In the genomic region with DNA sequence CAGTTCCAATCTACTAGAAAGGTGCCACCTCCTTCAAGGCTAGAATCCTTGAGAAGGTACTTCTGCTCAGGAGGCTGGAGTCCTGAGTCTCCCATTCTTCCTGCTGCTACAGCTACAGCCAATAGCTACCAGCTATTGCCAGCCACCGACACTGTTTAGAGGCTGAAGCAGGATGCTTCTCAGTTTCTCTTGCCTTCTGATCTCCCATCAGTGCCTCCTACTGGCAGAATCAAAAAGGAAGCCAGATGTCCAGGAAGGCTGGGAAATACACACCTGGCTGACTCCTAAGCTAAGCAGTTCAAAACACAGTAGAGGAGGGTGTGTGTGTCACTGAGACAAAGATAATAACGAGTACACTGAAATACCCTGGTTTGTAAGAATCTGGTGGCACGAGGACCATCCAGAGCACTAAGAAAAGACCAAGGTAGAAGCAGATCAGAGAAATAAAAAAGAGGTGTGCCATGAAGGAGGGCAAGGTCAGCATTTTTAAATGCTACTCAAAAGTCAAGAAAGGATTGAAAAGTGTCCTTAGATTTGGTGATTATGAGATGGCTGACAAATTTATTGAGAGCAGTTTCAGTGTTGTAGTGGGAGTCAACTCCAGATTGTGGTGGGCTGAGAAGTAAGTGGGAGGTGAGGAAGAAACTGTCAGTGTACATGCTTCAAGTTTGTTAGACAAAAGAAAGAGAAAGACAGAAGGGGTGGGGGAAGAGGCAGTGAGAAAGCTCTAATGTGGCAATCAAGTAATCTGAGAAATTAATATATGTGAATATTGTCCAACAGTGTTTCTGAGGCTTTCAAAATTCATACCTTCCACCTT, we compare ENCODE assay signal across 7 cellular contexts. TPM values are rescaled to one million over a fixed set of nuclear protein-coding genes. Genes with fewer than 3 reads are reported as not detected.
DNase-seq lines count a peak whose midpoint lies in the region; TF ChIP-seq lines count a peak whose summit lies in the region.

No MANE protein-coding gene starts in this region.

- H3F3A ChIP-seq in neural progenitor cell (ENCODE audit: low read depth): no peaks in the 10 kb centered on the region

- H3K9me3 ChIP-seq in Karpas-422 (ENCODE audit: low read length) (no peaks in the 10 kb centered on the region), neural progenitor cell (ENCODE audit: low read depth) (no peaks in the 10 kb centered on the region)

- H3K27me3 Mint-ChIP-seq in brain (peaks cover 21% of the 10 kb centered on the region), neural progenitor cell (ENCODE audit: insufficient read depth, low read depth) (peaks cover 2% of the 10 kb centered on the region)

- no peaks in the 10 kb centered on the region for H3K9me2 ChIP-seq in Karpas-422 (replicated peaks; ENCODE audit: insufficient read depth, low read length)

- H3K4me1 ChIP-seq in Karpas-422 (ENCODE audit: low read length): peaks cover 78% of the 10 kb centered on the region
- H3K4me1 ChIP-seq in neural progenitor cell: no peaks in the 10 kb centered on the region

- H3K9me3 Mint-ChIP-seq in brain (no peaks in the 10 kb centered on the region), neural progenitor cell (no peaks in the 10 kb centered on the region)

- H3K27ac ChIP-seq in Karpas-422 (ENCODE audit: low read length) (peak overlapping the region; percentile 96), neural progenitor cell (no peak overlapping the region)

- H3K27me3 ChIP-seq in Karpas-422 (ENCODE audit: low read length) (no peaks in the 10 kb centered on the region), neural progenitor cell (no peaks in the 10 kb centered on the region)

- H3K4me2 ChIP-seq in Karpas-422 (ENCODE audit: low read depth, low read length, poor library complexity, severe bottlenecking): peak overlapping the region; percentile 62
- H3K4me2 ChIP-seq in neural progenitor cell: no peak overlapping the region

- H3K4me1 Mint-ChIP-seq in brain (peaks cover 7% of the 10 kb centered on the region), neural progenitor cell (peaks cover 4% of the 10 kb centered on the region)

- H3K36me3 ChIP-seq in Karpas-422 (ENCODE audit: insufficient read depth, low read length): no peaks in the 10 kb centered on the region
- H3K36me3 ChIP-seq in neural progenitor cell: no peaks in the 10 kb centered on the region

- H3K4me3 ChIP-seq in Karpas-422 (ENCODE audit: low read length) (peak overlapping the region; percentile 49), neural progenitor cell (no peak overlapping the region)

- DNase-seq in ELR (ENCODE audit: low read depth) (peak; percentile 33), Karpas-422 (peak; percentile 83), neural progenitor cell (ENCODE audit: low spot score) (peak; percentile 75), HT-29 (ENCODE audit: low spot score) (no peak), NCI-H2107 treated with DMSO at 0.1 percent for 48 hours (lab: John Stamatoyannopoulos, UW; ENCODE audit: unreplicated experiment) (no peak), posterior vena cava (ENCODE audit: low spot score) (no peak)

- H4K20me1 ChIP-seq in Karpas-422 (ENCODE audit: insufficient read depth, low read depth, low read length) (no peaks in the 10 kb centered on the region), neural progenitor cell (ENCODE audit: low read depth) (no peaks in the 10 kb centered on the region)

- H3K27ac Mint-ChIP-seq in brain: no peak overlapping the region
- no peak overlapping the region for H3K27ac Mint-ChIP-seq in neural progenitor cell

- H3K36me3 Mint-ChIP-seq in brain (no peaks in the 10 kb centered on the region), neural progenitor cell (no peaks in the 10 kb centered on the region)

- TF ChIP-seq CTCF in brain (conservative IDR thresholded peaks at IDR 0.05) (peak; percentile 15 to 33), neural progenitor cell (IDR thresholded peaks at IDR 0.05) (peak; percentile 63)

- H3K9ac ChIP-seq in Karpas-422 (ENCODE audit: low read length) (peak overlapping the region; percentile 63), neural progenitor cell (no peak overlapping the region)

- intact Hi-C loops in posterior vena cava (cut with DNase I): no loop called here

- peaks cover 24% of the 10 kb centered on the region for H3K79me2 ChIP-seq in Karpas-422 (ENCODE audit: low read length)
- no peaks in the 10 kb centered on the region for H3K79me2 ChIP-seq in neural progenitor cell (ENCODE audit: low read depth)

- 0 out of 2 replicates have a peak overlapping the region, but pooled peaks have one; percentile 10 for H2AFZ ChIP-seq in Karpas-422 (ENCODE audit: low read length)
- no peak overlapping the region for H2AFZ ChIP-seq in neural progenitor cell (replicated peaks)

- no peak overlapping the region for H3K4me3 Mint-ChIP-seq in brain
- no peak overlapping the region for H3K4me3 Mint-ChIP-seq in neural progenitor cell

RNA-seq across cellular contexts. Expression of a gene that starts 2.3 kb away (rescaled TPM):
- 325 and 451 TPM in 2 replicates for total RNA-seq in Karpas-422 (2014; rRNA removed; shearing (Covaris generic); ENCODE audit: low replicate concordance)
- 27.3 TPM for polyA plus RNA-seq in brain (ENCODE audit: insufficient read depth, low read depth, low replicate concordance)
- total RNA-seq in neural progenitor cell (ENCODE audit: low replicate concordance) (5.1 and 11.9 TPM in 2 replicates), posterior vena cava (10 to 100 TPM; 16.1 to 35.0 TPM)
- total RNA-seq in HT-29 (2014; rRNA removed; shearing (Covaris generic)): 8.5 and 9.0 TPM in 2 replicates

RNA-seq across cellular contexts. Expression of a gene that starts 13.2 kb away (rescaled TPM):
- 201 and 221 TPM in 2 replicates for total RNA-seq in Karpas-422 (2014; rRNA removed; shearing (Covaris generic); ENCODE audit: low replicate concordance)
- polyA plus RNA-seq in brain (ENCODE audit: insufficient read depth, low read depth, low replicate concordance): 181 TPM
- total RNA-seq in neural progenitor cell (ENCODE audit: low replicate concordance): 202 and 211 TPM in 2 replicates
- 144 and 147 TPM in 2 replicates for total RNA-seq in HT-29 (2014; rRNA removed; shearing (Covaris generic))
- total RNA-seq in posterior vena cava: 100 to 1,000 TPM; 125 to 129 TPM

RNA-seq across cellular contexts. Expression of a gene that starts 14.4 kb away (rescaled TPM):
- 116 and 142 TPM in 2 replicates for total RNA-seq in Karpas-422 (2014; rRNA removed; shearing (Covaris generic); ENCODE audit: low replicate concordance)
- 12.4 TPM for polyA plus RNA-seq in brain (ENCODE audit: insufficient read depth, low read depth, low replicate concordance)
- total RNA-seq in neural progenitor cell (ENCODE audit: low replicate concordance) (4.3 and 4.5 TPM in 2 replicates), posterior vena cava (10 to 100 TPM in 1 of 2 donors, 1 to 10 TPM in 1; 8.0 to 19.2 TPM)
- total RNA-seq in HT-29 (2014; rRNA removed; shearing (Covaris generic)): 2.1 and 3.3 TPM in 2 replicates

RNA-seq across cellular contexts. Expression of a gene that starts 54.2 kb away (rescaled TPM):
- total RNA-seq in Karpas-422 (2014; rRNA removed; shearing (Covaris generic); ENCODE audit: low replicate concordance): 70.0 and 103 TPM in 2 replicates
- 1.4 TPM for polyA plus RNA-seq in brain (ENCODE audit: insufficient read depth, low read depth, low replicate concordance)
- 38.0 and 52.2 TPM in 2 replicates for total RNA-seq in neural progenitor cell (ENCODE audit: low replicate concordance)
- total RNA-seq in HT-29 (2014; rRNA removed; shearing (Covaris generic)): 0.03 and 0.23 TPM in 2 replicates
- 1 to 10 TPM; 3.1 to 3.5 TPM for total RNA-seq in posterior vena cava

Comparison
In these comparisons a context has a peak if more than half of its experiments do, and no peak if none do; other contexts are left out.
1. DNase-seq: peak in ELR (single experiment), Karpas-422 (single experiment) and neural progenitor cell (single experiment); none in HT-29 (single experiment), NCI-H2107 treated with DMSO at 0.1 percent for 48 hours (single experiment) and posterior vena cava (single experiment).